28 cellular contexts compared by ENCODE assay signal in genomic region chr6:2310042-2310441, GRCh38.
"Had no signal": no experiment of that assay in that cellular context is flagged by ENCODE, and none has a peak within 500 bp of the region (broad histone marks: within the 10 kb centered on the region; RNA-seq: fewer than 3 reads in every experiment).

No MANE protein-coding gene starts in this region.

- H3K27ac ChIP-seq: colonic mucosa, coronary artery, dorsolateral prefrontal cortex, epithelial cell of prostate, esophagus muscularis mucosa, esophagus squamous epithelium, foreskin keratinocyte, gastrocnemius medialis, gastroesophageal sphincter, heart left ventricle, heart right ventricle had no signal

- H3K27ac Mint-ChIP-seq: dendritic cell treated with granulocyte-macrophage colony-stimulating factor and Interleukin-4, amounts not matched to agents 40 ng/mL and 50 ng/mL, for 4 days; effector memory CD8-positive, alpha-beta T cell; endodermal cell had no signal

- FAIRE-seq: colon, endometrium, endothelial cell of umbilical vein, frontal cortex had no signal

- H3K4me3 ChIP-seq: colonic mucosa, coronary artery, dorsolateral prefrontal cortex, esophagus muscularis mucosa, esophagus squamous epithelium, gastrocnemius medialis, gastroesophageal sphincter, heart left ventricle, heart right ventricle had no signal

- H3K4me3 Mint-ChIP-seq: dendritic cell treated with granulocyte-macrophage colony-stimulating factor and Interleukin-4, amounts not matched to agents 40 ng/mL and 50 ng/mL, for 4 days; effector memory CD8-positive, alpha-beta T cell; endodermal cell had no signal

- ATAC-seq: effector memory CD8-positive, alpha-beta T cell; esophagus mucosa; foreskin keratinocyte; gastrocnemius medialis; gastroesophageal sphincter; heart left ventricle; heart right ventricle had no signal

- H3K27me3 Mint-ChIP-seq: dendritic cell treated with granulocyte-macrophage colony-stimulating factor and Interleukin-4, amounts not matched to agents 40 ng/mL and 50 ng/mL, for 4 days; effector memory CD8-positive, alpha-beta T cell had no signal

- H3K4me1 ChIP-seq: colonic mucosa, esophagus muscularis mucosa, esophagus squamous epithelium, foreskin keratinocyte, gastrocnemius medialis, gastroesophageal sphincter, heart left ventricle, heart right ventricle had no signal

- H3K9me3 ChIP-seq: colonic mucosa, esophagus muscularis mucosa, esophagus squamous epithelium, gastrocnemius medialis, gastroesophageal sphincter, heart left ventricle had no signal

- H3K36me3 ChIP-seq: colonic mucosa, esophagus muscularis mucosa, esophagus squamous epithelium, gastrocnemius medialis, gastroesophageal sphincter, heart left ventricle, heart right ventricle had no signal

- H3K27me3 ChIP-seq: colonic mucosa, dorsolateral prefrontal cortex, esophagus muscularis mucosa, esophagus squamous epithelium, foreskin keratinocyte, gastrocnemius medialis, gastroesophageal sphincter, heart left ventricle, heart right ventricle had no signal

- DNase-seq: colonic mucosa; cortex of kidney; dermis blood vessel endothelial cell; dorsolateral prefrontal cortex; effector CD4-positive, alpha-beta T cell; effector CD8-positive, alpha-beta T cell; effector memory CD4-positive, alpha-beta T cell; effector memory CD8-positive, alpha-beta T cell; endodermal cell; esophagus squamous epithelium; foreskin fibroblast; foreskin keratinocyte; foreskin melanocyte; gastrocnemius medialis; glutamatergic neuron; head of caudate nucleus; heart left ventricle; heart right ventricle had no signal
